Comparison of ENCODE assay signal across 8 cellular contexts in the genomic region with DNA sequence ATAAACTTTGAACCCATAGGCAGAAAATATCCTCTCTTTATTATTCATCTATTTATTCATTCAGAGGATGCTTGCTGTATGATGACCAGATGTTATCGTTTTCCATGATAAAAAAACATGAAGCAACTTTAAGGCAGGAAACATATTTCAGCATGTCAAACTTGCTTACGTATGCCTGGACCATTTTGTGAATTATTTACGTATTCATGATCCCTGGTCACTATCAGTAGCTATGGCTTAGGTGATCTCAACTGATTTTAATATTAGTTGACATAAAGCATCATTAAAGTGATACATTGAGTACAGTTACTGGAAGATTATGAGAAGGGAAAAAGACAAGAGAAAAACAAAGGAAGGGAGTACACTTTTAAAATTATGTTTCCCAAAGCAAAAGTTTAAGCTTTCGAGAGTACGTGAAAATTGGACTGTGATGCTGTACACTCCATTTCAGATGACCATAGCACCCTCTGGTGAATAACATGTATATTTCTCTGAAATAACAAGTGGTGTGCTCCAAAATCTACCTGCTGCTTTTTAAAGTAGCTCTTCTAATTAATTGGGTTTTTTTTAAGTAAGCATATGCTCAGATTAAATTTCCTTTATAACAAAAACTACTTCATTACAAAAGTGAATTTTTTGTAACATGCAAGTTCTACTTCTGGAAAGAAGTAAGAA.
DNase-seq lines count a peak whose midpoint lies in the region; TF ChIP-seq lines count a peak whose summit lies in the region.

No MANE protein-coding gene starts in this region.

- H3K36me3 ChIP-seq in Loucy (ENCODE audit: insufficient read depth, low read length) = no peaks in the 10 kb centered on the region

- no peaks in the 10 kb centered on the region for H3K9me3 ChIP-seq in Loucy (ENCODE audit: insufficient read depth, low read depth, low read length)

- no peak overlapping the region for H3K9ac ChIP-seq in Loucy (ENCODE audit: low read depth, low read length, poor library complexity, severe bottlenecking)

- H3K4me2 ChIP-seq in Loucy (ENCODE audit: low read depth, low read length, poor library complexity, severe bottlenecking) = no peak overlapping the region

- no peaks in the 10 kb centered on the region for H3K79me2 ChIP-seq in Loucy (ENCODE audit: insufficient read depth, low read length)

- H3K9me2 ChIP-seq in Loucy (replicated peaks; ENCODE audit: low read depth, low read length) = no peaks in the 10 kb centered on the region

- no peaks in the 10 kb centered on the region for H3F3A ChIP-seq in Loucy (ENCODE audit: low read depth)

- H2AFZ ChIP-seq in Loucy (ENCODE audit: low read length) = no peak overlapping the region

- peak; percentile 10 for DNase-seq in AG09319 (ENCODE audit: extremely low read depth, low read depth)
- DNase-seq in choroid plexus epithelial cell (ENCODE audit: low read depth) = peak; percentile 67
- DNase-seq in middle frontal gyrus (ENCODE audit: extremely low spot score, low spot score) = peak; percentile 24
- DNase-seq in NCI-H524 treated with DMSO at 0.1 percent for 48 hours (lab: John Stamatoyannopoulos, UW) = no peak
- DNase-seq in OCI-M2 (lab: John Stamatoyannopoulos, UW; ENCODE audit: unreplicated experiment) = no peak
- DNase-seq in substantia nigra (lab: John Stamatoyannopoulos, UW) = no peak
- no peak for DNase-seq in effector CD8-positive, alpha-beta T cell (lab: John Stamatoyannopoulos, UW)

- no peaks in the 10 kb centered on the region for H3K27me3 ChIP-seq in Loucy (ENCODE audit: insufficient read depth, low read length, poor library complexity, severe bottlenecking)

- H3K4me3 ChIP-seq in Loucy (ENCODE audit: low read length, poor library complexity, severe bottlenecking) (no peak overlapping the region), choroid plexus epithelial cell (ENCODE audit: low read depth, low read length) (no peak overlapping the region)

- H4K20me1 ChIP-seq in Loucy (ENCODE audit: insufficient read depth, low read length, poor library complexity, severe bottlenecking) = no peaks in the 10 kb centered on the region

- no peaks in the 10 kb centered on the region for H3K4me1 ChIP-seq in Loucy (ENCODE audit: insufficient read depth, low read length, poor library complexity, severe bottlenecking)

- TF ChIP-seq CTCF in AG09319 (IDR thresholded peaks at IDR 0.05; ENCODE audit: low read depth, low read length) = peak; percentile 48
- peak; percentile 45 for TF ChIP-seq CTCF in Loucy (conservative IDR thresholded peaks at IDR 0.05; ENCODE audit: low read length)
- TF ChIP-seq CTCF in choroid plexus epithelial cell (conservative IDR thresholded peaks at IDR 0.05; ENCODE audit: low read depth, low read length) = peak; percentile 51

- H3K27ac ChIP-seq in substantia nigra (ENCODE audit: low read depth, low read length, poor library complexity, severe bottlenecking) = no peak overlapping the region

Comparison
In these comparisons a context has a peak if more than half of its experiments do, and no peak if none do; other contexts are left out.
1. DNase-seq: peak in AG09319 (single experiment), choroid plexus epithelial cell (single experiment) and middle frontal gyrus (single experiment); none in NCI-H524 treated with DMSO at 0.1 percent for 48 hours (single experiment), OCI-M2 (single experiment), substantia nigra (0 of 49) and effector CD8-positive, alpha-beta T cell (single experiment).
2. Peak in every context shown above with its lines, with median percentiles within 50 percentile points of each other: CTCF ChIP-seq.